In the genomic region with DNA sequence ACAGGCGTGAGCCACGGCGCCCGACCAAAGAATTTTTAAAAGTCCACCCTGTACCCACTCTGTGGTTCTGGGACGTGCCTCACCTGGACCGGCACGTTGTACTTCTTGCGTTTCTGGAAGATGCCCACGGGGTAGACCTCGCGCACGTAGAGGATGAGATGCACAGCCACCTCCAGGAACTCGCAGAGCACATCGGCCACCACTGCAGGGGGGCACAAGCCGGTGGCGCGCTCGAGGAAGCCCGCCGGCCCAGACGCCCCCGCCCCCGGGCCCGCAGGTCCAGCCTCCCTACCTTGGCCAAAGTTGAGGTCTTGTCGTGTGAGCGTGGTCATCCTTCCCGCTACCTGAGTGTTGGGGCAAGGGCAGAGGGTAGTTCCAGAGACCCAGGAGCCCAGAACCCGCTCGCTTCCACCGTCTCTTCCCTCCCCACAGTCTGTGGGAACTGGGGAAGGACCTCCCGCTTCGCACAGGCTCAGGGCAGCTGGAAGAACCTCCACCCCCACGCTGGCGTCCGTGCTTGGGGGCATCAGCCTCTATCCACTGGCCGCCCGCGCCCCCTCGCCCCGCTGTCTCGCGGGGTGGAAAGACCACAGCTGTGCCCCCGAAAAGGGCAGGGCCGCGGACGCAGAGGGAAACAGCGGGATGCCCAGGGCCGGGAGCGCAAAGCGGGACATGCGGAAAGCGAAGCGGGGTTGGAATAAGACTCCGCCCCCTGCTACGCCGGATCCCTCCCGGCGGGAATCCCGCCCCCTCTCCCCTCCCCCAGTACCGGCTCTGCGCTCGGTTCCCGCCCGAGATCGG, we compare ENCODE assay signal across 8 cellular contexts. TPM values are rescaled to one million over a fixed set of nuclear protein-coding genes. Genes with fewer than 3 reads are reported as not detected.
DNase-seq lines count a peak whose midpoint lies in the region; ATAC-seq, FAIRE-seq and TF ChIP-seq lines count a peak whose summit lies in the region.

No MANE protein-coding gene starts in this region.

- H3K27me3 ChIP-seq in Peyer's patch (no peaks in the 10 kb centered on the region), endothelial cell of umbilical vein (ENCODE audit: control insufficient read depth in 2 of 2, insufficient read depth in 2 of 2, low read length in 2 of 2) (peaks cover 9 to 12% of the 10 kb centered on the region in 2 experiments)

- peak overlapping the region; percentile 86 for H3K4me3 Mint-ChIP-seq in T-helper 2 cell treated with Interferon-gamma antibody and Interleukin-4, amounts not matched to agents 5 μg/mL and 100 μg/mL, for 36 hours
- H3K4me3 Mint-ChIP-seq in nephron: peak overlapping the region; percentile 85 to 87 (median 87)

- no peaks in the 10 kb centered on the region for H3K9me3 ChIP-seq in Peyer's patch
- H3K9me3 ChIP-seq in endothelial cell of umbilical vein (replicated peaks; ENCODE audit: control insufficient read depth, insufficient read depth, low read length): no peaks in the 10 kb centered on the region

- peaks cover 3% of the 10 kb centered on the region for H3K27me3 Mint-ChIP-seq in T-helper 2 cell treated with Interferon-gamma antibody and Interleukin-4, amounts not matched to agents 5 μg/mL and 100 μg/mL, for 36 hours (ENCODE audit: low read depth)
- H3K27me3 Mint-ChIP-seq in nephron (ENCODE audit: low read depth): peaks cover 5% of the 10 kb centered on the region

- H3K4me1 ChIP-seq in Peyer's patch (peaks cover 0 to 11% (median 0%) of the 10 kb centered on the region in 4 donors), endothelial cell of umbilical vein (ENCODE audit: control insufficient read depth, extremely low read depth, insufficient read depth, low read length) (peaks cover 7% of the 10 kb centered on the region)

- H3K4me3 ChIP-seq in Peyer's patch (peak overlapping the region; percentile 73 to 94 (median 78)), endothelial cell of umbilical vein (replicated peaks in 1 of 3; ENCODE audit: insufficient read depth in 1 of 3, low read depth in 1 of 3, low read length in 3 of 3) (peak overlapping the region; percentile 52 to 97 (median 61))

- no peaks in the 10 kb centered on the region for H3K9me1 ChIP-seq in endothelial cell of umbilical vein (replicated peaks; ENCODE audit: control insufficient read depth, extremely low read depth, insufficient read depth, low read length)

- no peaks in the 10 kb centered on the region for H4K20me1 ChIP-seq in endothelial cell of umbilical vein (replicated peaks; ENCODE audit: control insufficient read depth, extremely low read depth, insufficient read depth, low read length)

- peak in 1 of 2 donors; percentile 22 for TF ChIP-seq POLR2A in Peyer's patch (IDR thresholded peaks at IDR 0.05)
- no peak for TF ChIP-seq POLR2A in endothelial cell of umbilical vein (IDR thresholded peaks at IDR 0.05; ENCODE audit: low read depth, low read length)

- TF ChIP-seq CTCF in Peyer's patch (IDR thresholded peaks at IDR 0.05) (no peak), endothelial cell of umbilical vein (IDR thresholded peaks at IDR 0.05; ENCODE audit: extremely low read depth in 1 of 2, insufficient read depth in 1 of 2, low read depth in 1 of 2, low read length in 2 of 2) (no peak), nephron (IDR thresholded peaks at IDR 0.05; ENCODE audit: unreplicated experiment in 3 of 3) (no peak)

- BruUV-seq in endothelial cell of umbilical vein (replicated peaks; lab: Mats Ljungman, UMichigan): TSS peak; percentile 31

- peak overlapping the region; percentile 70 for H3K4me2 ChIP-seq in endothelial cell of umbilical vein (ENCODE audit: insufficient read depth, low read length)

- intact Hi-C loops in endothelial cell of umbilical vein (cut with micrococcal nuclease): loop anchor here (1.0 to 5.0 kb wide), 5 partner anchors 13 to 302 kb away; a partner anchor contains a TSS

- peaks cover 9% of the 10 kb centered on the region for H3K36me3 Mint-ChIP-seq in T-helper 2 cell treated with Interferon-gamma antibody and Interleukin-4, amounts not matched to agents 5 μg/mL and 100 μg/mL, for 36 hours (ENCODE audit: low read depth)
- peaks cover 10% of the 10 kb centered on the region for H3K36me3 Mint-ChIP-seq in nephron (ENCODE audit: low read depth)

- peak overlapping the region; percentile 65 for H3K27ac Mint-ChIP-seq in T-helper 2 cell treated with Interferon-gamma antibody and Interleukin-4, amounts not matched to agents 5 μg/mL and 100 μg/mL, for 36 hours
- no peak overlapping the region for H3K27ac Mint-ChIP-seq in nephron

- peak overlapping the region; percentile 76 to 87 (median 80) for H3K27ac ChIP-seq in Peyer's patch
- H3K27ac ChIP-seq in endothelial cell of umbilical vein (ENCODE audit: insufficient read depth, low read depth, low read length): peak overlapping the region; percentile 49

- H3K36me3 ChIP-seq in Peyer's patch: peaks cover 0 to 2% (median 0%) of the 10 kb centered on the region in 3 donors
- H3K36me3 ChIP-seq in endothelial cell of umbilical vein (ENCODE audit: control insufficient read depth in 2 of 2, extremely low read depth in 1 of 2, insufficient read depth in 2 of 2, low read length in 2 of 2): peaks cover 0 to 7% of the 10 kb centered on the region in 2 experiments

- peak; percentile 21 for ATAC-seq in HG02798 (IDR thresholded peaks at IDR 0.05; ENCODE audit: poor library complexity, unreplicated experiment)

- CTCF ChIA-PET in endothelial cell of umbilical vein (lab: Charles Lee): interaction anchor here (1.2 to 2.7 kb wide), 2 partner anchors 16 to 35 kb away, joined by 3 to 27 read pairs; a partner anchor contains a TSS

- H2AFZ ChIP-seq in endothelial cell of umbilical vein (ENCODE audit: low read depth, low read length): peak overlapping the region; percentile 92

- peaks cover 8% of the 10 kb centered on the region for H3K4me1 Mint-ChIP-seq in T-helper 2 cell treated with Interferon-gamma antibody and Interleukin-4, amounts not matched to agents 5 μg/mL and 100 μg/mL, for 36 hours (ENCODE audit: low read depth)
- H3K4me1 Mint-ChIP-seq in nephron: peaks cover 15% of the 10 kb centered on the region

- H3K79me2 ChIP-seq in endothelial cell of umbilical vein (ENCODE audit: control insufficient read depth, insufficient read depth, low read length): no peaks in the 10 kb centered on the region

- peak; percentile 8 for FAIRE-seq in endothelial cell of umbilical vein (lab: Jason Lieb, UNC)

- DNase-seq in T-helper 2 cell treated with Interferon-gamma antibody and Interleukin-4, amounts not matched to agents 5 μg/mL and 100 μg/mL, for 36 hours (ENCODE audit: low spot score): no peak
- no peak for DNase-seq in T-helper 2 cell
- peak in 1 of 3 donors; percentile 51 for DNase-seq in Peyer's patch
- DNase-seq in endothelial cell of umbilical vein (ENCODE audit: low read depth, low spot score): peak; percentile 72
- DNase-seq in GOT3 (lab: John Stamatoyannopoulos, UW): no peak
- DNase-seq in DMS153 treated with DMSO at 0.1 percent for 48 hours (lab: John Stamatoyannopoulos, UW; ENCODE audit: unreplicated experiment): no peak

- dilution Hi-C loops in endothelial cell of umbilical vein (cut with MboI; ENCODE audit: extremely low pct_ligation_motif_present, low sequenced_read_pairs): no loop called here

- H3K9me3 Mint-ChIP-seq in T-helper 2 cell treated with Interferon-gamma antibody and Interleukin-4, amounts not matched to agents 5 μg/mL and 100 μg/mL, for 36 hours: no peaks in the 10 kb centered on the region
- no peaks in the 10 kb centered on the region for H3K9me3 Mint-ChIP-seq in nephron

- peak overlapping the region; percentile 62 for H3K9ac ChIP-seq in endothelial cell of umbilical vein (replicated peaks; ENCODE audit: extremely low read depth, insufficient read depth, low read length)

- POLR2A ChIA-PET in endothelial cell of umbilical vein (lab: Charles Lee): interaction anchor here (1.3 kb wide), 1 partner anchor 229 kb away, joined by 3 read pairs; no protein-coding TSS in a partner anchor

RNA-seq across cellular contexts. Expression of a gene that starts 0.5 kb away (rescaled TPM):
- total RNA-seq in Peyer's patch (10 to 100 TPM in 3 of 4 donors, 1 to 10 TPM in 1; 10.0 to 50.3 (median 11.5) TPM), endothelial cell of umbilical vein (35.9 and 39.5 TPM in 2 replicates)
- 74.2 and 98.7 TPM in 2 replicates for polyA plus RNA-seq in endothelial cell of umbilical vein
- polyA plus RNA-seq in endothelial cell of umbilical vein (2011; cell fraction: cytosol; rRNA removed): 64.8 and 73.6 TPM in 2 replicates
- polyA plus RNA-seq in endothelial cell of umbilical vein (2011; cell fraction: nucleus; rRNA removed): 36.9 and 42.1 TPM in 2 replicates
- polyA plus RNA-seq in endothelial cell of umbilical vein (2012): 41.2 and 44.9 TPM in 2 replicates
- 32.5 and 44.4 TPM in 2 replicates for polyA minus RNA-seq in endothelial cell of umbilical vein
- polyA minus RNA-seq in endothelial cell of umbilical vein (2011; cell fraction: cytosol; rRNA and poly(A)+ RNA removed): 56.1 TPM
- 7.5 and 10.0 TPM in 2 replicates for polyA minus RNA-seq in endothelial cell of umbilical vein (2011; cell fraction: nucleus; rRNA and poly(A)+ RNA removed)

RNA-seq across cellular contexts. Expression of a gene that starts 11.0 kb away (rescaled TPM):
- total RNA-seq in Peyer's patch (not detected), endothelial cell of umbilical vein (2.6 and 3.2 TPM in 2 replicates)
- polyA plus RNA-seq in endothelial cell of umbilical vein: 0.44 and 0.49 TPM in 2 replicates
- 0.45 and 0.54 TPM in 2 replicates for polyA plus RNA-seq in endothelial cell of umbilical vein (2011; cell fraction: cytosol; rRNA removed)
- 0.38 and 0.41 TPM in 2 replicates for polyA plus RNA-seq in endothelial cell of umbilical vein (2011; cell fraction: nucleus; rRNA removed)
- 0.53 and 0.59 TPM in 2 replicates for polyA plus RNA-seq in endothelial cell of umbilical vein (2012)
- polyA minus RNA-seq in endothelial cell of umbilical vein: 1.1 TPM in 2 replicates
- polyA minus RNA-seq in endothelial cell of umbilical vein (2011; cell fraction: cytosol; rRNA and poly(A)+ RNA removed): not detected
- polyA minus RNA-seq in endothelial cell of umbilical vein (2011; cell fraction: nucleus; rRNA and poly(A)+ RNA removed): 0.10 and 0.38 TPM in 2 replicates

RNA-seq across cellular contexts. Expression of a gene that starts 16.5 kb away (rescaled TPM):
- 10 to 100 TPM in 2 of 4 donors, 1 to 10 TPM in 1, not detected in 1; 5.6 to 10.3 (median 10.3) TPM for total RNA-seq in Peyer's patch
- 0.97 and 1.8 TPM in 2 replicates for total RNA-seq in endothelial cell of umbilical vein
- polyA plus RNA-seq in endothelial cell of umbilical vein: 6.4 and 8.5 TPM in 2 replicates
- 4.1 and 5.0 TPM in 2 replicates for polyA plus RNA-seq in endothelial cell of umbilical vein (2011; cell fraction: cytosol; rRNA removed)
- polyA plus RNA-seq in endothelial cell of umbilical vein (2011; cell fraction: nucleus; rRNA removed): 1.1 and 1.9 TPM in 2 replicates
- polyA plus RNA-seq in endothelial cell of umbilical vein (2012): 2.1 and 4.4 TPM in 2 replicates
- 3.0 and 4.2 TPM in 2 replicates for polyA minus RNA-seq in endothelial cell of umbilical vein
- polyA minus RNA-seq in endothelial cell of umbilical vein (2011; cell fraction: cytosol; rRNA and poly(A)+ RNA removed): 1.2 TPM
- polyA minus RNA-seq in endothelial cell of umbilical vein (2011; cell fraction: nucleus; rRNA and poly(A)+ RNA removed): 0.82 TPM in 2 replicates

RNA-seq across cellular contexts. Expression of a gene that starts 25.8 kb away (rescaled TPM):
- 10 to 100 TPM; 11.2 to 43.7 (median 15.0) TPM for total RNA-seq in Peyer's patch
- total RNA-seq in endothelial cell of umbilical vein: 14.5 and 16.8 TPM in 2 replicates
- 22.5 and 29.8 TPM in 2 replicates for polyA plus RNA-seq in endothelial cell of umbilical vein
- polyA plus RNA-seq in endothelial cell of umbilical vein (2011; cell fraction: cytosol; rRNA removed): 8.3 and 13.3 TPM in 2 replicates
- 77.0 and 83.5 TPM in 2 replicates for polyA plus RNA-seq in endothelial cell of umbilical vein (2011; cell fraction: nucleus; rRNA removed)
- 9.1 and 14.4 TPM in 2 replicates for polyA plus RNA-seq in endothelial cell of umbilical vein (2012)
- polyA minus RNA-seq in endothelial cell of umbilical vein: 13.1 and 14.9 TPM in 2 replicates
- 4.0 TPM for polyA minus RNA-seq in endothelial cell of umbilical vein (2011; cell fraction: cytosol; rRNA and poly(A)+ RNA removed)
- polyA minus RNA-seq in endothelial cell of umbilical vein (2011; cell fraction: nucleus; rRNA and poly(A)+ RNA removed): 11.9 and 25.4 TPM in 2 replicates

RNA-seq across cellular contexts. Expression of a gene that starts 26.2 kb away (rescaled TPM):
- total RNA-seq in Peyer's patch (1 to 10 TPM; 1.7 to 7.4 (median 2.8) TPM), endothelial cell of umbilical vein (0.42 and 0.88 TPM in 2 replicates)
- polyA plus RNA-seq in endothelial cell of umbilical vein: 0.89 and 0.91 TPM in 2 replicates
- 0.53 and 0.75 TPM in 2 replicates for polyA plus RNA-seq in endothelial cell of umbilical vein (2011; cell fraction: cytosol; rRNA removed)
- polyA plus RNA-seq in endothelial cell of umbilical vein (2011; cell fraction: nucleus; rRNA removed): 0.26 and 0.36 TPM in 2 replicates
- polyA plus RNA-seq in endothelial cell of umbilical vein (2012): 0.68 and 0.72 TPM in 2 replicates
- polyA minus RNA-seq in endothelial cell of umbilical vein: 0.15 and 2.0 TPM in 2 replicates
- 4.3 TPM for polyA minus RNA-seq in endothelial cell of umbilical vein (2011; cell fraction: cytosol; rRNA and poly(A)+ RNA removed)
- polyA minus RNA-seq in endothelial cell of umbilical vein (2011; cell fraction: nucleus; rRNA and poly(A)+ RNA removed): not detected in 2 replicates
